8 cellular contexts compared by ENCODE assay signal in the genomic region with DNA sequence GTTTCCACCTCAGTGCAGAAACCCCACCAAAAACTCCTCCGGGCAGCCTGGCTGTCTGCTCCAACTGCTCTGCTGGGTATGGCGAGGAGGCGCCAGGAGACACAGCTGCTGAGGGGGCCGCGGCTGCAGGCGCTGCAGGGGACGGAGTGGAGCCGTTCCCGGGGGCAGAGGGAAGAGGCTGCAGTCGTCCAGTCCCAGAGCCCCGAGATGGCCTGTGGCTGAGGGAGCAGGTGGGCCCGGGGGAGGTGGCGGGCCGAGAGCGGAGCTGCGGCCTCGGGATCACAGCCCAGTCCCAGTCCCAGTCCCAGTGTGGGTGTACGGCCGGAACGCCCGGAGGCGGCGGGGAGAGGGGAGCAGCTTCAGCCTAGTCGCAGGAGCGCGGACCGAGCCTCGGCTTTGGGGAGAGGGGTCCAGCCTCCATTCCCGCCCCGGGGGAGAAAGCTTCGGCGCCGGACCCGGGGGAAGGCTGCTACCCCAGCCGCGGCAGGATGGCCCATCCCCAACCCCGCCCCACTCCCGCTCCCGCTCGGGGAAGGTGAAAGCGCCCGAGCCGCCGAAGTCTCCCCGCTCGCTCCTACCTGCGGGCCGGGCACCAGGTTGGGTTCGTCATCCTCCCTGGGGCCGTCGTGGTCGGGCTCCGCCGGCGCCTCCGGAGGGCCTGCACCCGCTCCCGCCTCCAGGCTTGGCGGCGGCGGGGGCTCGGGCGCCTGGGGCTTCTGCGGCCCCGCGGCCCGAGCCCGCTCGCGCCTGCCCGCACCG. TPM values are rescaled to one million over a fixed set of nuclear protein-coding genes. Genes with fewer than 3 reads are reported as not detected.
A peak's percentile ranks its signal among the peaks of the same experiment; 100 is the strongest.
DNase-seq lines count a peak whose midpoint lies in the region; ATAC-seq and TF ChIP-seq lines count a peak whose summit lies in the region.

No MANE protein-coding gene starts in this region.

- H3K4me1 Mint-ChIP-seq in natural killer cell treated with Interleukin-12 subunit alpha and Interleukin-12 subunit beta and Interleukin-15 and Interleukin-18, amount 100 ng/mL, for 72 hours (ENCODE audit: low read depth in 2 of 2), result peaks cover 21 to 26% of the 10 kb centered on the region in 2 donors

- H3K27me3 Mint-ChIP-seq in natural killer cell treated with Interleukin-12 subunit alpha and Interleukin-12 subunit beta and Interleukin-15 and Interleukin-18, amount 100 ng/mL, for 72 hours, result no peaks in the 10 kb centered on the region

- peak overlapping the region; percentile 91 to 95 (median 92) for H3K27ac ChIP-seq in esophagus squamous epithelium
- H3K27ac ChIP-seq in temporal lobe (ENCODE audit: low read depth, low read length), result peak overlapping the region; percentile 6

- no peak for TF ChIP-seq POLR2A in esophagus squamous epithelium (IDR thresholded peaks at IDR 0.05)

- no peaks in the 10 kb centered on the region for H3K27me3 ChIP-seq in esophagus squamous epithelium

- DNase-seq in EH (ENCODE audit: low read depth) (peak; percentile 26), HuH-7.5 (ENCODE audit: low spot score) (peak; percentile 93), esophagus squamous epithelium (lab: John Stamatoyannopoulos, UW) (no peak), epidermal melanocyte (ENCODE audit: insufficient read length, low spot score) (no peak)
- DNase-seq in activated CD8-positive, alpha-beta memory T cell treated with anti-CD3 and anti-CD28 coated beads, Interleukin-2, amount 50 U/mL, for 4 hours, result peak; percentile 49
- DNase-seq in natural killer cell treated with Interleukin-12 subunit alpha and Interleukin-12 subunit beta and Interleukin-15 and Interleukin-18, amount 100 ng/mL, for 72 hours (ENCODE audit: low spot score), result peak; percentile 65

- H3K36me3 Mint-ChIP-seq in natural killer cell treated with Interleukin-12 subunit alpha and Interleukin-12 subunit beta and Interleukin-15 and Interleukin-18, amount 100 ng/mL, for 72 hours, result peaks cover 6% of the 10 kb centered on the region

- WGBS in esophagus squamous epithelium, 2 donors, result no CpG with 5 or more reads among the region's 72 CpGs

- peak overlapping the region; percentile 80 to 94 for H3K27ac Mint-ChIP-seq in natural killer cell treated with Interleukin-12 subunit alpha and Interleukin-12 subunit beta and Interleukin-15 and Interleukin-18, amount 100 ng/mL, for 72 hours

- intact Hi-C loops in esophagus squamous epithelium (cut with DNase I), result no loop called here

- peaks cover 0 to 23% (median 0%) of the 10 kb centered on the region in 3 donors for H3K36me3 ChIP-seq in esophagus squamous epithelium

- peak overlapping the region; percentile 83 to 97 (median 90) for H3K4me3 ChIP-seq in esophagus squamous epithelium

- ATAC-seq in GM21528 (IDR thresholded peaks at IDR 0.05; ENCODE audit: low FRiP score, unreplicated experiment), result peak; percentile 59
- peak; percentile 60 to 69 for ATAC-seq in natural killer cell treated with Interleukin-12 subunit alpha and Interleukin-12 subunit beta and Interleukin-15 and Interleukin-18, amount 100 ng/mL, for 72 hours

- H3K9me3 Mint-ChIP-seq in natural killer cell treated with Interleukin-12 subunit alpha and Interleukin-12 subunit beta and Interleukin-15 and Interleukin-18, amount 100 ng/mL, for 72 hours, result no peaks in the 10 kb centered on the region

- H3K9me3 ChIP-seq in esophagus squamous epithelium, result no peaks in the 10 kb centered on the region

- no peak for TF ChIP-seq CTCF in esophagus squamous epithelium (IDR thresholded peaks at IDR 0.05)

- H3K4me1 ChIP-seq in esophagus squamous epithelium, result peaks cover 14 to 63% (median 15%) of the 10 kb centered on the region in 3 donors

- peak overlapping the region; percentile 92 for H3K4me3 Mint-ChIP-seq in natural killer cell treated with Interleukin-12 subunit alpha and Interleukin-12 subunit beta and Interleukin-15 and Interleukin-18, amount 100 ng/mL, for 72 hours

RNA-seq across cellular contexts. Expression of a gene that starts 0.5 kb away (rescaled TPM):
- total RNA-seq in esophagus squamous epithelium (10 to 100 TPM; 28.5 to 52.1 (median 41.9) TPM), temporal lobe (35.7 TPM)
- total RNA-seq in natural killer cell treated with Interleukin-12 subunit alpha and Interleukin-12 subunit beta and Interleukin-15 and Interleukin-18, amount 100 ng/mL, for 72 hours, result 100 to 1,000 TPM in 1 of 2 donors, 10 to 100 TPM in 1; 57.9 to 135 TPM

RNA-seq across cellular contexts. Expression of a gene that starts 37.1 kb away (rescaled TPM):
- total RNA-seq in esophagus squamous epithelium (10 to 100 TPM; 63.4 to 96.5 (median 76.2) TPM), temporal lobe (79.2 TPM)
- 100 to 1,000 TPM; 162 to 168 TPM for total RNA-seq in natural killer cell treated with Interleukin-12 subunit alpha and Interleukin-12 subunit beta and Interleukin-15 and Interleukin-18, amount 100 ng/mL, for 72 hours

RNA-seq across cellular contexts. Expression of a gene that starts 38.2 kb away (rescaled TPM):
- 100 to 1,000 TPM in 3 of 4 donors, 10 to 100 TPM in 1; 96.5 to 141 (median 119) TPM for total RNA-seq in esophagus squamous epithelium
- total RNA-seq in natural killer cell treated with Interleukin-12 subunit alpha and Interleukin-12 subunit beta and Interleukin-15 and Interleukin-18, amount 100 ng/mL, for 72 hours, result 100 to 1,000 TPM; 177 to 236 TPM
- total RNA-seq in temporal lobe, result 33.2 TPM

RNA-seq across cellular contexts. Expression of a gene that starts 44.2 kb away (rescaled TPM):
- total RNA-seq in esophagus squamous epithelium, result 1 to 10 TPM; 2.4 to 7.2 (median 4.4) TPM
- 10 to 100 TPM; 10.0 to 18.0 TPM for total RNA-seq in natural killer cell treated with Interleukin-12 subunit alpha and Interleukin-12 subunit beta and Interleukin-15 and Interleukin-18, amount 100 ng/mL, for 72 hours
- 3.7 TPM for total RNA-seq in temporal lobe

RNA-seq across cellular contexts. Expression of a gene that starts 46.1 kb away (rescaled TPM):
- total RNA-seq in esophagus squamous epithelium, result 10 to 100 TPM; 13.5 to 22.9 (median 15.8) TPM
- total RNA-seq in natural killer cell treated with Interleukin-12 subunit alpha and Interleukin-12 subunit beta and Interleukin-15 and Interleukin-18, amount 100 ng/mL, for 72 hours, result 10 to 100 TPM; 26.6 to 42.8 TPM
- total RNA-seq in temporal lobe, result 11.3 TPM

Comparison
In these comparisons a context has a peak if more than half of its experiments do, and no peak if none do; other contexts are left out.
1. DNase-seq: peak in EH (single experiment), HuH-7.5 (single experiment), activated CD8-positive, alpha-beta memory T cell treated with anti-CD3 and anti-CD28 coated beads, Interleukin-2, amount 50 U/mL, for 4 hours (single experiment) and natural killer cell treated with Interleukin-12 subunit alpha and Interleukin-12 subunit beta and Interleukin-15 and Interleukin-18, amount 100 ng/mL, for 72 hours (single experiment); none in esophagus squamous epithelium (single experiment) and epidermal melanocyte (single experiment).